11 cellular contexts compared by ENCODE assay signal in genomic region chr10:3451516-3452185, GRCh38.
A peak's percentile ranks its signal among the peaks of the same experiment; 100 is the strongest.
DNase-seq lines count a peak whose midpoint lies in the region; ATAC-seq, FAIRE-seq and TF ChIP-seq lines count a peak whose summit lies in the region.
"Had no signal": no experiment of that assay in that cellular context is flagged by ENCODE, and none has a peak within 500 bp of the region (broad histone marks: within the 10 kb centered on the region; RNA-seq: fewer than 3 reads in every experiment).

No MANE protein-coding gene starts in this region.

- peak overlapping the region; percentile 93 for H3K9ac ChIP-seq in mesenchymal stem cell (ENCODE audit: low read length)

- peak overlapping the region; percentile 84 to 89 for H3K4ac ChIP-seq in mesenchymal stem cell (ENCODE audit: low read depth in 1 of 2, low read length in 2 of 2)

- peak overlapping the region; percentile 89 to 97 for H3K18ac ChIP-seq in mesenchymal stem cell (ENCODE audit: low read depth in 1 of 2, low read length in 2 of 2)

- ATAC-seq in thoracic aorta (ENCODE audit: insufficient number of reproducible peaks, low FRiP score, low read depth) (no peak), HG02798 (IDR thresholded peaks at IDR 0.05; ENCODE audit: poor library complexity, unreplicated experiment) (no peak), HG03439 (IDR thresholded peaks at IDR 0.05; ENCODE audit: unreplicated experiment) (no peak), omental fat pad (ENCODE audit: low FRiP score) (no peak)

- H3K4me3 ChIP-seq in coronary artery (peak overlapping the region; percentile 19), mesenchymal stem cell (ENCODE audit: insufficient read depth in 1 of 2, low read depth in 1 of 2, low read length in 2 of 2) (peak overlapping the region in 1 of 2 experiments; percentile 62), thoracic aorta (peak overlapping the region; percentile 56)

- H3K4me1 ChIP-seq in mesenchymal stem cell (ENCODE audit: control insufficient read depth, insufficient read depth, low read depth, low read length) (peaks cover 23% of the 10 kb centered on the region), thoracic aorta (ENCODE audit: control insufficient read depth in 1 of 2, low read depth in 2 of 2) (peaks cover 14 to 24% of the 10 kb centered on the region in 2 donors)

- no peak for FAIRE-seq in frontal cortex (lab: Jason Lieb, UNC)

- no peak overlapping the region for H3K4me2 ChIP-seq in mesenchymal stem cell (ENCODE audit: low read length, poor library complexity, severe bottlenecking)

- 20% methylated on average over 5 of the region's 5 CpGs for WGBS in mesenchymal stem cell

- H2BK120ac ChIP-seq in mesenchymal stem cell (ENCODE audit: low read depth, low read length) = peak overlapping the region; percentile 37

- H4K8ac ChIP-seq in mesenchymal stem cell (ENCODE audit: low read length) = peak overlapping the region; percentile 21

- H2BK5ac ChIP-seq in mesenchymal stem cell (ENCODE audit: low read depth, low read length, poor library complexity, severe bottlenecking) = peak overlapping the region; percentile 69

- H3K36me3 ChIP-seq in mesenchymal stem cell (ENCODE audit: control insufficient read depth in 1 of 2, insufficient read depth in 2 of 2, low read depth in 1 of 2, low read length in 2 of 2) (no peaks in the 10 kb centered on the region), thoracic aorta (no peaks in the 10 kb centered on the region)

- H3K27me3 ChIP-seq in mesenchymal stem cell (ENCODE audit: control insufficient read depth in 1 of 2, insufficient read depth in 1 of 2, low read length in 2 of 2) = no peaks in the 10 kb centered on the region
- no peaks in the 10 kb centered on the region for H3K27me3 ChIP-seq in thoracic aorta (replicated peaks; ENCODE audit: insufficient read depth)

- DNase-seq in M059J (ENCODE audit: low read depth) = peak; percentile 47
- no peak for DNase-seq in coronary artery (ENCODE audit: low spot score)
- DNase-seq in mesenchymal stem cell = no peak
- DNase-seq in thoracic aorta (ENCODE audit: low spot score) = no peak
- DNase-seq in frontal cortex (ENCODE audit: low spot score in 2 of 2) = no peak
- no peak for DNase-seq in omental fat pad (ENCODE audit: low spot score)
- DNase-seq: activated CD4-positive, alpha-beta T cell treated with anti-CD3 and anti-CD28 coated beads, Interleukin-2, amount 50 U/mL, for 4 hours; Kasumi-1; NCI-H446 treated with DMSO at 0.1 percent for 48 hours had no signal

- peak overlapping the region; percentile 98 for H2AK5ac ChIP-seq in mesenchymal stem cell (ENCODE audit: low read length, severe bottlenecking)

- no peak overlapping the region for H3K14ac ChIP-seq in mesenchymal stem cell (ENCODE audit: low read length in 2 of 2)

- H3K79me1 ChIP-seq in mesenchymal stem cell (replicated peaks; ENCODE audit: low read length, poor library complexity, severe bottlenecking) = no peaks in the 10 kb centered on the region

- H2BK15ac ChIP-seq in mesenchymal stem cell (ENCODE audit: low read depth, poor library complexity, severe bottlenecking) = peak overlapping the region; percentile 82

- H3K23ac ChIP-seq in mesenchymal stem cell (ENCODE audit: low read length in 2 of 2) = no peak overlapping the region

- H2AFZ ChIP-seq in mesenchymal stem cell (ENCODE audit: low read depth, low read length) = no peak overlapping the region

- H3K9me3 ChIP-seq in mesenchymal stem cell (ENCODE audit: control insufficient read depth, low read length) (no peaks in the 10 kb centered on the region), thoracic aorta (no peaks in the 10 kb centered on the region)

- TF ChIP-seq CTCF in coronary artery (IDR thresholded peaks at IDR 0.05) (no peak), thoracic aorta (IDR thresholded peaks at IDR 0.05) (no peak), omental fat pad (IDR thresholded peaks at IDR 0.05) (no peak)

- H4K91ac ChIP-seq in mesenchymal stem cell (ENCODE audit: low read length) = peak overlapping the region; percentile 87

- peak overlapping the region; percentile 93 to 97 for H2BK12ac ChIP-seq in mesenchymal stem cell (ENCODE audit: low read length in 2 of 2)

- H3K27ac ChIP-seq in coronary artery (peak overlapping the region; percentile 69 to 73), mesenchymal stem cell (ENCODE audit: low read length, poor library complexity, severe bottlenecking) (peak overlapping the region; percentile 94), thoracic aorta (peak overlapping the region; percentile 64 to 82)
